Comparison of ENCODE assay signal across 16 cellular contexts in genomic region chr1:212219679-212220463, GRCh38.
DNase-seq lines count a peak whose midpoint lies in the region; ATAC-seq, FAIRE-seq and TF ChIP-seq lines count a peak whose summit lies in the region.
"Had no signal": no experiment of that assay in that cellular context is flagged by ENCODE, and none has a peak within 500 bp of the region (broad histone marks: within the 10 kb centered on the region; RNA-seq: fewer than 3 reads in every experiment).

No MANE protein-coding gene starts in this region.

- intact Hi-C loops in kidney (cut with DNase I) (no loop called here), left colon (cut with DNase I, micrococcal nuclease) (no loop called here)

- no peak overlapping the region for H3K9ac ChIP-seq in kidney (ENCODE audit: low read length in 2 of 2)

- no peak overlapping the region for H3K27ac ChIP-seq in kidney (ENCODE audit: low read depth in 2 of 2, low read length in 2 of 2)
- H3K27ac ChIP-seq: psoas muscle had no signal

- peaks cover 17% of the 10 kb centered on the region for H3K4me1 Mint-ChIP-seq in progenitor cell of endocrine pancreas (ENCODE audit: low read depth)

- peak overlapping the region; percentile 8 for H3K27ac Mint-ChIP-seq in progenitor cell of endocrine pancreas

- H3K4me1 ChIP-seq in kidney (ENCODE audit: control insufficient read depth in 1 of 2, insufficient read depth in 1 of 2, low read depth in 1 of 2, low read length in 2 of 2), result peaks cover 3 to 17% of the 10 kb centered on the region in 2 donors

- DNase-seq in ELF-1 (ENCODE audit: low read depth, low spot score) (peak; percentile 28), SW480 (ENCODE audit: low spot score) (peak; percentile 41), glomerular visceral epithelial cell (ENCODE audit: extremely low spot score) (peak; percentile 85), progenitor cell of endocrine pancreas (ENCODE audit: low spot score, unreplicated experiment) (no peak), kidney (no peak), left colon (no peak), cerebellum (ENCODE audit: low spot score) (no peak)
- DNase-seq: activated CD8-positive, alpha-beta memory T cell treated with anti-CD3 and anti-CD28 coated beads, Interleukin-2, amount 50 U/mL, for 48 hours; amygdala; effector memory CD4-positive, alpha-beta T cell; mammary epithelial cell; MG63; psoas muscle; stomach had no signal

- no peak overlapping the region for H3K4me3 ChIP-seq in kidney (ENCODE audit: low read length in 2 of 2)
- H3K4me3 ChIP-seq: MG63, psoas muscle, stomach had no signal

- no peaks in the 10 kb centered on the region for H3K36me3 Mint-ChIP-seq in progenitor cell of endocrine pancreas (ENCODE audit: insufficient read depth)
- H3K36me3 Mint-ChIP-seq: CD14-positive monocyte had no signal

- TF ChIP-seq CTCF in progenitor cell of endocrine pancreas (IDR thresholded peaks at IDR 0.05; ENCODE audit: unreplicated experiment) (no peak), kidney (IDR thresholded peaks at IDR 0.05; ENCODE audit: borderline replicate concordance, extremely low read depth, insufficient read depth) (no peak)

- no peak overlapping the region for H3K4me3 Mint-ChIP-seq in progenitor cell of endocrine pancreas (ENCODE audit: low read depth)
- H3K4me3 Mint-ChIP-seq: CD14-positive monocyte had no signal

- ATAC-seq in left colon (no peak), HG02610 (IDR thresholded peaks at IDR 0.05; ENCODE audit: unreplicated experiment) (no peak)
- ATAC-seq: psoas muscle had no signal

- H3K9me3 ChIP-seq in kidney (ENCODE audit: control insufficient read depth in 1 of 2, low read length in 2 of 2), result no peaks in the 10 kb centered on the region
- H3K9me3 ChIP-seq: MG63, psoas muscle, stomach had no signal

- FAIRE-seq in kidney (lab: Jason Lieb, UNC), result no peak

- no peaks in the 10 kb centered on the region for H3K36me3 ChIP-seq in kidney (ENCODE audit: control insufficient read depth in 1 of 2, insufficient read depth in 2 of 2, low read length in 2 of 2)
- H3K36me3 ChIP-seq: MG63, stomach had no signal

- peaks cover 7% of the 10 kb centered on the region for H3K27me3 Mint-ChIP-seq in progenitor cell of endocrine pancreas

- no peaks in the 10 kb centered on the region for H3K9me3 Mint-ChIP-seq in progenitor cell of endocrine pancreas (ENCODE audit: low read depth)
- H3K9me3 Mint-ChIP-seq: CD14-positive monocyte had no signal

Comparison
In these comparisons a context has a peak if more than half of its experiments do, and no peak if none do; other contexts are left out.
1. DNase-seq: peak in ELF-1 (single experiment), SW480 (single experiment) and glomerular visceral epithelial cell (single experiment); none in progenitor cell of endocrine pancreas (single experiment), kidney (single experiment), left colon (0 of 2) and cerebellum (single experiment).